Comparison of ENCODE assay signal across 19 cellular contexts in the genomic region with DNA sequence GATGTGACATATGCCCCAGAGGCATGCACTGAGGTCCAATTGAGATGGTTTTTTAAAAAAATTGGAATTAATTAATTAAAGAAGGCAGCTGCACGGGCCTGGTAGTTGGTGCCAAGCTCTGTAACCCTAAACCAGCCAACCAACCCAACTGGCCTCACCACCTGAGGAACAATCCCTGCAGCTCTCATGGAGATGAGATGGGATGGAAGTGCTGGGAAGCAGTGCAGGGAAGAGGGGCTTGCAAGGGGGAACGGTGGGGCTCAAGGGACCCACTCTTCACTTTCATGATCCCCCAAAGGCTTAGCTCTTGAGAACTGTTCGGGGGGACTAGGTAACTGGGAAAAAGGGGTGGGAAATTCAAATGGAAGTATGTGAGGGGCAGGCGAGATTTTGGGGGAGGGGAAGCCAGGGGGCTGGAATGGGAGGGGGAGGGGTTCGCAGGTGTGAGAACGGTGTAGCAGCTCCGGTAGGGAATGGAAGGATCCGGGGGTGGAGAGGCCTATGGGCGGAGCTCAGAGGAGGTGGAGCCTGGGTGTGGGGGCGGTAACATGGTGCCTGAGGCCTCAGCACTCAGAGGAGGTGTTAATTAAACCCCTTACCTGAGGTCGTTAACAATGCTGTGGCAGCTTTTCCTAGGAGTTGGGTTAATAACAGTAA. TPM values are rescaled to one million over a fixed set of nuclear protein-coding genes. Genes with fewer than 3 reads are reported as not detected.
DNase-seq lines count a peak whose midpoint lies in the region; ATAC-seq and TF ChIP-seq lines count a peak whose summit lies in the region.
"Had no signal": no experiment of that assay in that cellular context is flagged by ENCODE, and none has a peak within 500 bp of the region (broad histone marks: within the 10 kb centered on the region; RNA-seq: fewer than 3 reads in every experiment).

No MANE protein-coding gene starts in this region.

- TF ChIP-seq CTCF in prostate gland (IDR thresholded peaks at IDR 0.05): no peak
- TF ChIP-seq CTCF in spleen (IDR thresholded peaks at IDR 0.05 in 8 of 11, conservative IDR thresholded peaks at IDR 0.05 in 3 of 11): no peak

- no peak for TF ChIP-seq POLR2A in prostate gland (IDR thresholded peaks at IDR 0.05)
- no peak for TF ChIP-seq POLR2A in spleen (IDR thresholded peaks at IDR 0.05)

- intact Hi-C loops in prostate gland (cut with DNase I) (no loop called here), spleen (cut with DNase I; ENCODE audit: low total_unique reads) (no loop called here)

- no peak overlapping the region for H3K4me3 ChIP-seq in prostate gland
- H3K4me3 ChIP-seq in spleen: no peak overlapping the region
- H3K4me3 ChIP-seq: adrenal gland, upper lobe of left lung had no signal

- H3K9me3 ChIP-seq in prostate gland (no peaks in the 10 kb centered on the region), spleen (no peaks in the 10 kb centered on the region)
- H3K9me3 ChIP-seq: adrenal gland, upper lobe of left lung had no signal

- H3K36me3 ChIP-seq in prostate gland: no peaks in the 10 kb centered on the region
- H3K36me3 ChIP-seq in spleen: no peaks in the 10 kb centered on the region
- H3K36me3 ChIP-seq: adrenal gland, upper lobe of left lung had no signal

- WGBS in prostate gland: 20% methylated on average over 11 of the region's 11 CpGs
- 68 to 90% (median 81%) methylated on average over 11 of the region's 11 CpGs for WGBS in spleen, 5 donors

- H3K27me3 ChIP-seq in prostate gland (replicated peaks; ENCODE audit: insufficient read depth): no peaks in the 10 kb centered on the region
- H3K27me3 ChIP-seq in spleen (replicated peaks in 1 of 7): no peaks in the 10 kb centered on the region
- H3K27me3 ChIP-seq: adrenal gland, upper lobe of left lung had no signal

- H3K4me1 ChIP-seq in prostate gland (replicated peaks) (no peaks in the 10 kb centered on the region), spleen (peaks cover 0 to 30% (median 11%) of the 10 kb centered on the region in 6 donors)
- H3K4me1 ChIP-seq: adrenal gland, upper lobe of left lung had no signal

- H3K27ac ChIP-seq in prostate gland: peak overlapping the region in 1 of 2 donors; percentile 28
- no peak overlapping the region for H3K27ac ChIP-seq in spleen
- H3K27ac ChIP-seq: adrenal gland, RWPE1, upper lobe of left lung had no signal

- ATAC-seq in esophagus mucosa (peak; percentile 44), HG03442 (IDR thresholded peaks at IDR 0.05; ENCODE audit: unreplicated experiment) (no peak)
- ATAC-seq: activated T-helper 17 cell treated with anti-CD3 and anti-CD28 coated beads, Interleukin-2, amount 50 U/mL, for 72 hours; T-cell had no signal

- DNase-seq in NCI-H1417 (lab: John Stamatoyannopoulos, UW) (peak in 2 of 3 experiments; percentile 61 to 78), NCI-H1417 treated with DMSO at 0.1 percent for 48 hours (lab: John Stamatoyannopoulos, UW) (no peak), NCI-H2107 treated with DMSO at 0.1 percent for 48 hours (lab: John Stamatoyannopoulos, UW; ENCODE audit: unreplicated experiment) (peak; percentile 26), prostate gland (ENCODE audit: low spot score) (peak; percentile 31), spleen (no peak)
- DNase-seq in stimulated activated naive CD4-positive, alpha-beta T cell (lab: John Stamatoyannopoulos, UW): no peak
- DNase-seq: activated CD8-positive, alpha-beta memory T cell treated with anti-CD3 and anti-CD28 coated beads for 24 hours; adrenal gland; foreskin melanocyte; GOT3; MV-4-11; NCI-H526 treated with DMSO at 0.1 percent for 48 hours; occipital lobe; T-cell; upper lobe of left lung had no signal

RNA-seq across cellular contexts. Expression of a gene that starts 9.3 kb away (rescaled TPM):
- total RNA-seq in esophagus mucosa (10.9 TPM), prostate gland (10 to 100 TPM; 59.7 to 88.5 TPM), spleen (10 to 100 TPM; 51.4 to 73.9 (median 57.5) TPM)
- polyA plus RNA-seq in spleen: 10 to 100 TPM; 18.2 to 26.6 (median 23.3) TPM

RNA-seq across cellular contexts. Expression of a gene that starts 43.4 kb away (rescaled TPM):
- total RNA-seq in esophagus mucosa: 141 TPM
- 100 to 1,000 TPM; 105 to 135 TPM for total RNA-seq in prostate gland
- 10 to 100 TPM; 49.4 to 84.1 (median 66.6) TPM for total RNA-seq in spleen
- polyA plus RNA-seq in spleen: 100 to 1,000 TPM in 1 of 3 donors, 10 to 100 TPM in 2; 60.3 to 109 (median 95.5) TPM

Comparison
In these comparisons a context has a peak if more than half of its experiments do, and no peak if none do; other contexts are left out.
1. DNase-seq: peak in NCI-H1417 (2 of 3), NCI-H2107 treated with DMSO at 0.1 percent for 48 hours (single experiment) and prostate gland (single experiment); none in NCI-H1417 treated with DMSO at 0.1 percent for 48 hours (single experiment), stimulated activated naive CD4-positive, alpha-beta T cell (0 of 6) and spleen (single experiment).